ENCODE assay signal across 15 cellular contexts in the genomic region with DNA sequence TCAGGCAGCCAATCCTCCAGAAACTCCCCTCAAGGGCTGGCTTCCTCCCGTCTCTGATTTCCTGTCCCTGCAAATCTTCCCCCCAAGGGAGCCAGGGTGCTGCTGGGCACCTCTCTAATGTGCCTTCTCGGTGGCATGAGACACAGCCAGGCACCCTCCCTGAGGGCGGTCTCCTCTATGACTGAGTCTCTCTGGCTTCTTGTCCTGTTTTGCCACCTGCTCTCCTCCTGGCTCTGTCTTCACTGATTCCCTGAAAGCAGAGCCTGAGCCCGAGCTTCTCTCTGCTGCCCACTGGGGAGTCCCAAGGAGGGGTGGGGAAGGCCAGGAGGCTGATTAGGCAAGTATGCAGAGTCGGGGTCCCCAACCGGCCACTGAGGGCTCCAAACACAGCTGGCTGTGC.
"Had no signal": no experiment of that assay in that cellular context is flagged by ENCODE, and none has a peak within 500 bp of the region (broad histone marks: within the 10 kb centered on the region; RNA-seq: fewer than 3 reads in every experiment).

No MANE protein-coding gene starts in this region.

- H3K36me3 ChIP-seq: brain microvascular endothelial cell, prostate gland, sigmoid colon had no signal

- H3K27me3 ChIP-seq: brain microvascular endothelial cell, sigmoid colon had no signal

- H3K9me3 ChIP-seq: prostate gland, sigmoid colon had no signal

- H3K4me1 Mint-ChIP-seq: activated B cell treated with CpG ODN at 0.5 μM for 24 hours; activated CD4-positive, alpha-beta T cell treated with anti-CD3 and anti-CD28 coated beads, Interleukin-2, amount 10 ng/mL, durations not matched to agents 7 days and 5 days had no signal

- H3K4me1 ChIP-seq: prostate gland, sigmoid colon had no signal

- H3K9me3 Mint-ChIP-seq: activated B cell treated with CpG ODN at 0.5 μM for 24 hours; activated CD4-positive, alpha-beta T cell treated with anti-CD3 and anti-CD28 coated beads, Interleukin-2, amount 10 ng/mL, durations not matched to agents 7 days and 5 days; activated T-helper 2 cell treated with anti-CD3 and anti-CD28 coated beads, Interferon-gamma antibody, Interleukin-2, Interleukin-4, amounts not matched to agents 10 μg/mL and 5 μg/mL and 100 μg/mL, durations not matched to agents 14 hours and 24 hours and 36 hours; stimulated activated naive CD8-positive, alpha-beta T cell treated with anti-CD3 and anti-CD28 coated beads, Interleukin-15, Interleukin-2, amounts not matched to agents 100 ng/mL and 50 ng/mL, for 24 hours had no signal

- H3K4me3 ChIP-seq: prostate gland, sigmoid colon had no signal

- H3K4me3 Mint-ChIP-seq: activated B cell treated with CpG ODN at 0.5 μM for 24 hours; activated CD4-positive, alpha-beta T cell treated with anti-CD3 and anti-CD28 coated beads, Interleukin-2, amount 10 ng/mL, durations not matched to agents 7 days and 5 days; stimulated activated naive CD8-positive, alpha-beta T cell treated with anti-CD3 and anti-CD28 coated beads, Interleukin-15, Interleukin-2, amounts not matched to agents 100 ng/mL and 50 ng/mL, for 24 hours had no signal

- DNase-seq: activated B cell treated with CpG ODN at 0.5 μM for 24 hours; activated CD4-positive, alpha-beta T cell treated with anti-CD3 and anti-CD28 coated beads, Interleukin-2, amount 10 ng/mL, durations not matched to agents 7 days and 5 days; activated CD8-positive, alpha-beta memory T cell treated with anti-CD3 and anti-CD28 coated beads for 24 hours; activated naive CD4-positive, alpha-beta T cell treated with anti-CD3 and anti-CD28 coated beads, Interleukin-2, amount 50 U/mL, for 16 hours; activated T-cell treated with anti-CD3 and anti-CD28 coated beads for 4 hours; amniotic stem cell; brain microvascular endothelial cell; dermis blood vessel endothelial cell; hippocampal formation; kidney glomerular epithelial cell; stimulated activated CD4-positive, alpha-beta T cell treated with anti-CD3 and anti-CD28 coated beads, Interleukin-12 subunit alpha, Interleukin-12 subunit beta, amount 100 ng/mL, for 4 hours had no signal

- H3K27ac ChIP-seq: brain microvascular endothelial cell, prostate gland, sigmoid colon had no signal

- H3K27ac Mint-ChIP-seq: activated B cell treated with CpG ODN at 0.5 μM for 24 hours; activated CD4-positive, alpha-beta T cell treated with anti-CD3 and anti-CD28 coated beads, Interleukin-2, amount 10 ng/mL, durations not matched to agents 7 days and 5 days; activated T-helper 2 cell treated with anti-CD3 and anti-CD28 coated beads, Interferon-gamma antibody, Interleukin-2, Interleukin-4, amounts not matched to agents 10 μg/mL and 5 μg/mL and 100 μg/mL, durations not matched to agents 14 hours and 24 hours and 36 hours had no signal
